Comparison of ENCODE assay signal across 1 cellular context in genomic region chr16:82082543-82083244, GRCh38.
TF ChIP-seq lines count a peak whose summit lies in the region.

No MANE protein-coding gene starts in this region.

TF ChIP-seq in HepG2, 621 proteins besides CTCF, POLR2A, EP300 and RAD21 (continued from another document and continues in another):
- TF ChIP-seq UBTF (CRISPR knock-in tag; IDR thresholded peaks at IDR 0.05) (no peak), ARID5B (CRISPR knock-in tag; IDR thresholded peaks at IDR 0.05) (peak; percentile 100), ZNF354B (CRISPR knock-in tag; IDR thresholded peaks at IDR 0.05) (no peak), NR2F2 (IDR thresholded peaks at IDR 0.05; ENCODE audit: borderline replicate concordance, low read depth) (peak; percentile 95), NAIF1 (CRISPR knock-in tag; IDR thresholded peaks at IDR 0.05; ENCODE audit: borderline replicate concordance) (no peak), TGIF2 (CRISPR knock-in tag; IDR thresholded peaks at IDR 0.05) (peak; percentile 69; the same call in 1 of the 2 replicates), HNRNPK (IDR thresholded peaks at IDR 0.05; ENCODE audit: low read depth, low read length, poor library complexity, severe bottlenecking) (no peak), MAFK (conservative IDR thresholded peaks at IDR 0.05 in 1 of 2, IDR thresholded peaks at IDR 0.05 in 1 of 2; ENCODE audit: low read length in 2 of 2) (no peak), TBP (CRISPR knock-in tag; IDR thresholded peaks at IDR 0.05) (0 out of 2 replicates have a peak, but pooled peaks have one; percentile 27), CSRNP2 (CRISPR knock-in tag; conservative IDR thresholded peaks at IDR 0.05; ENCODE audit: low read depth) (no peak), ZNF274 (CRISPR knock-in tag; IDR thresholded peaks at IDR 0.05) (no peak), ZFP37 (CRISPR knock-in tag; IDR thresholded peaks at IDR 0.05; ENCODE audit: borderline replicate concordance) (peak; percentile 92; the same call in 1 of the 2 replicates), KDM6A (CRISPR knock-in tag; IDR thresholded peaks at IDR 0.05; ENCODE audit: low read depth) (peak; percentile 80), ZNF687 (CRISPR knock-in tag; IDR thresholded peaks at IDR 0.05) (no peak), NCOR1 (IDR thresholded peaks at IDR 0.05; ENCODE audit: borderline replicate concordance, low read length) (peak; percentile 99), KIAA2018 (CRISPR knock-in tag; IDR thresholded peaks at IDR 0.05; ENCODE audit: borderline replicate concordance) (no peak), NRL (CRISPR knock-in tag; IDR thresholded peaks at IDR 0.05; ENCODE audit: borderline replicate concordance) (no peak), ZNF251 (CRISPR knock-in tag; IDR thresholded peaks at IDR 0.05) (no peak), KDM5A (IDR thresholded peaks at IDR 0.05; ENCODE audit: borderline replicate concordance, low read length) (peak; percentile 29; the same call in 1 of the 2 replicates), NFKBIZ (CRISPR knock-in tag; IDR thresholded peaks at IDR 0.05) (peak; percentile 89), NFE2L1 (CRISPR knock-in tag; IDR thresholded peaks at IDR 0.05; ENCODE audit: borderline replicate concordance) (no peak), THAP9 (CRISPR knock-in tag; IDR thresholded peaks at IDR 0.05; ENCODE audit: borderline replicate concordance) (no peak), ZMAT3 (CRISPR knock-in tag; conservative IDR thresholded peaks at IDR 0.05) (no peak), ZNF234 (CRISPR knock-in tag; conservative IDR thresholded peaks at IDR 0.05) (no peak), ZNF710 (CRISPR knock-in tag; IDR thresholded peaks at IDR 0.05; ENCODE audit: borderline replicate concordance) (peak; percentile 42; the same call in 1 of the 2 replicates), ZNF317 (CRISPR knock-in tag; IDR thresholded peaks at IDR 0.05) (peak; percentile 86), ZNF589 (CRISPR knock-in tag; conservative IDR thresholded peaks at IDR 0.05) (peak; percentile 73; the same call in 1 of the 2 replicates), ZNF816 (CRISPR knock-in tag; IDR thresholded peaks at IDR 0.05; ENCODE audit: borderline replicate concordance) (peak; percentile 85; the same call in 1 of the 2 replicates)
